ENCODE assay signal across 18 cellular contexts in genomic region chr7:78489851-78490250, GRCh38.
DNase-seq lines count a peak whose midpoint lies in the region; ATAC-seq, FAIRE-seq and TF ChIP-seq lines count a peak whose summit lies in the region.
"Had no signal": no experiment of that assay in that cellular context is flagged by ENCODE, and none has a peak within 500 bp of the region (broad histone marks: within the 10 kb centered on the region; RNA-seq: fewer than 3 reads in every experiment).

No MANE protein-coding gene starts in this region.

- H3K36me3 Mint-ChIP-seq in activated CD4-positive, alpha-beta memory T cell treated with anti-CD3 and anti-CD28 coated beads for 36 hours, result no peaks in the 10 kb centered on the region
- H3K36me3 Mint-ChIP-seq: CD4-positive, CD25-positive, alpha-beta regulatory T cell; type B pancreatic cell had no signal

- no peaks in the 10 kb centered on the region for H3K27me3 Mint-ChIP-seq in activated CD4-positive, alpha-beta memory T cell treated with anti-CD3 and anti-CD28 coated beads for 36 hours
- H3K27me3 Mint-ChIP-seq: CD4-positive, CD25-positive, alpha-beta regulatory T cell had no signal

- DNase-seq in DMS79 (lab: John Stamatoyannopoulos, UW) (peak; percentile 69), DMS79 treated with DMSO at 0.1 percent for 48 hours (lab: John Stamatoyannopoulos, UW) (no peak), astrocyte of the cerebellum (ENCODE audit: low read depth) (peak; percentile 34), substantia nigra (lab: John Stamatoyannopoulos, UW) (no peak), GM19239 (ENCODE audit: insufficient read length, low spot score) (no peak)
- no peak for DNase-seq in activated CD4-positive, alpha-beta memory T cell treated with anti-CD3 and anti-CD28 coated beads for 36 hours
- DNase-seq: activated effector memory CD4-positive, alpha-beta T cell treated with Interleukin-2 at 50 U/mL for 16 hours; body of pancreas; CD4-positive, CD25-positive, alpha-beta regulatory T cell; effector CD8-positive, alpha-beta T cell; retina; stimulated activated CD4-positive, alpha-beta T cell treated with anti-CD3 and anti-CD28 coated beads, Interleukin-2, amount 100 ng/mL, for 24 hours; stimulated activated CD8-positive, alpha-beta memory T cell treated with anti-CD3 and anti-CD28 coated beads, Interleukin-4, amount 100 ng/mL, for 48 hours had no signal

- H3K27me3 ChIP-seq in layer of hippocampus (ENCODE audit: control insufficient read depth, insufficient read depth, low read length), result no peaks in the 10 kb centered on the region
- H3K27me3 ChIP-seq: body of pancreas had no signal

- POLR2A ChIA-PET in activated CD4-positive, alpha-beta memory T cell treated with anti-CD3 and anti-CD28 coated beads for 36 hours (lab: Charles Lee), result no interaction called here

- peak overlapping the region; percentile 69 for H3K27ac ChIP-seq in layer of hippocampus (ENCODE audit: low read depth, low read length)
- peak overlapping the region; percentile 66 for H3K27ac ChIP-seq in substantia nigra (ENCODE audit: low read depth, low read length, poor library complexity, severe bottlenecking)
- H3K27ac ChIP-seq: 22Rv1, body of pancreas had no signal

- no peaks in the 10 kb centered on the region for H3K4me1 Mint-ChIP-seq in activated CD4-positive, alpha-beta memory T cell treated with anti-CD3 and anti-CD28 coated beads for 36 hours (ENCODE audit: low read depth)
- H3K4me1 Mint-ChIP-seq: CD4-positive, CD25-positive, alpha-beta regulatory T cell had no signal

- TF ChIP-seq CTCF in astrocyte of the cerebellum (IDR thresholded peaks at IDR 0.05; ENCODE audit: low read depth, low read length, missing control alignments), result no peak

- FAIRE-seq in GM19239 (lab: Jason Lieb, UNC), result no peak
- FAIRE-seq: keratinocyte had no signal

- no peak for ATAC-seq in GM21737 (IDR thresholded peaks at IDR 0.05; ENCODE audit: unreplicated experiment)
- ATAC-seq: body of pancreas had no signal

- H3K4me3 ChIP-seq in astrocyte of the cerebellum (ENCODE audit: low read depth, low read length), result no peak overlapping the region
- H3K4me3 ChIP-seq: body of pancreas had no signal

- no peak overlapping the region for H3K4me3 Mint-ChIP-seq in activated CD4-positive, alpha-beta memory T cell treated with anti-CD3 and anti-CD28 coated beads for 36 hours
- H3K4me3 Mint-ChIP-seq: CD4-positive, CD25-positive, alpha-beta regulatory T cell; type B pancreatic cell had no signal

- CTCF ChIA-PET in activated CD4-positive, alpha-beta memory T cell treated with anti-CD3 and anti-CD28 coated beads for 36 hours (lab: Charles Lee), result no interaction called here

- no peak overlapping the region for H3K27ac Mint-ChIP-seq in activated CD4-positive, alpha-beta memory T cell treated with anti-CD3 and anti-CD28 coated beads for 36 hours
- H3K27ac Mint-ChIP-seq: CD4-positive, CD25-positive, alpha-beta regulatory T cell; type B pancreatic cell had no signal

- in situ Hi-C loops in astrocyte of the cerebellum (cut with HindIII; ENCODE audit: low sequenced_read_pairs), result no loop called here

- no peaks in the 10 kb centered on the region for H3K9me3 Mint-ChIP-seq in activated CD4-positive, alpha-beta memory T cell treated with anti-CD3 and anti-CD28 coated beads for 36 hours
- H3K9me3 Mint-ChIP-seq: type B pancreatic cell had no signal

- intact Hi-C loops in activated CD4-positive, alpha-beta memory T cell treated with anti-CD3 and anti-CD28 coated beads for 36 hours (cut with micrococcal nuclease), result no loop called here

Comparison
In these comparisons a context has a peak if more than half of its experiments do, and no peak if none do; other contexts are left out.
1. DNase-seq: peak in DMS79 (single experiment) and astrocyte of the cerebellum (single experiment); none in DMS79 treated with DMSO at 0.1 percent for 48 hours (single experiment), substantia nigra (0 of 49), GM19239 (single experiment) and activated CD4-positive, alpha-beta memory T cell treated with anti-CD3 and anti-CD28 coated beads for 36 hours (single experiment).